Comparison of ENCODE assay signal across 8 cellular contexts in the genomic region with DNA sequence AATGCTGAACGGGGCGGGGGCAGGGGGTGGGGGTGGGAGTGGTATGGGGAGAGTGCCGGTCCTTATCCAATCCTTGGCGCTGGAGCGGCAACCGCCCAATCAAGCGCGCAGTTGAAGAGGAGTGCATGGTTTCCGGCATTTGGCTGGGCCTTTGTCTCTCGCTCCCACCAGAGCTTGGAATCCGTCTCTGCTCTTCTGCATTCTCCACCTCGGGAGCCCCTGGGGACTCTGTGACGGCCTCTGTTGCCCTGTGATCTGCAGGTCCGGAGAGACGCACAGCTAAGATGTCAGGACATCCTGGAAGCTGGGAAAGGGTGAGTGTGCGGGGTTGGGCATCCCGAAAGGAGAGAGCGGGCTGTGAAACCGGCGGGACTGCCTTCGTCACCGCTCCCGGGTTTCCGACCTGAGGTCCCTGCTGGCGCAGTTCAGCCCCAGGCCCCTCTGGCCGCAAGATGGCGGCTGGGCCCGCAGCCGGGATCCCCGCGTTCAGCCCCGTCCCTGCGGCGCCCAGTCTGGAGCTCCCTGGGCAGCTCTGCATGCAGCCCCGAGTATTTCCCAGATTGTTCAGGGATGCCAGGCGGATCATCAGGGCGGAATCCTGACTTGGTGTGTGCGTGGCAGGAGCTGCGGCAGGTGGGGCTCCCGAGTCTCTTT. TPM values are rescaled to one million over a fixed set of nuclear protein-coding genes. Genes with fewer than 3 reads are reported as not detected.
DNase-seq lines count a peak whose midpoint lies in the region; ATAC-seq, FAIRE-seq and TF ChIP-seq lines count a peak whose summit lies in the region.

No MANE protein-coding gene starts in this region.

- peak overlapping the region; percentile 96 for H4K5ac ChIP-seq in H1 (ENCODE audit: insufficient read length, low read depth, low read length)
- no peak overlapping the region for H4K5ac ChIP-seq in mesendoderm (ENCODE audit: low read length)

- H3K23me2 ChIP-seq in H1 (ENCODE audit: low read depth, low read length) = peaks cover 1% of the 10 kb centered on the region; the same call in 1 of the 2 replicates

- no peak overlapping the region for H2BK20ac ChIP-seq in H1 (ENCODE audit: low read length)

- H3K23ac ChIP-seq in H1 (ENCODE audit: insufficient read length) (no peak overlapping the region), mesendoderm (ENCODE audit: low read length) (peak overlapping the region; percentile 37)

- H3K4me3 ChIP-seq in H1 (ENCODE audit: extremely low read depth in 1 of 4, insufficient read depth in 2 of 4, low read depth in 3 of 4, low read length in 4 of 4) (peak overlapping the region; percentile 82 to 95 (median 88)), mesendoderm (ENCODE audit: low read length) (peak overlapping the region; percentile 87)

- H3K79me2 ChIP-seq in H1 (ENCODE audit: control insufficient read depth in 1 of 2, insufficient read depth in 2 of 2, low read length in 2 of 2) = peaks cover 10 to 48% of the 10 kb centered on the region in 2 experiments
- H3K79me2 ChIP-seq in mesendoderm (ENCODE audit: control insufficient read depth, insufficient read depth, low read length) = peaks cover 38% of the 10 kb centered on the region

- H4K8ac ChIP-seq in H1 (ENCODE audit: extremely low read depth, insufficient read depth, low read length) (peak overlapping the region; percentile 99; the same call in 1 of the 2 replicates), mesendoderm (ENCODE audit: low read depth, low read length) (peak overlapping the region; percentile 82)

- peak overlapping the region; percentile 99 for H3K18ac ChIP-seq in H1 (ENCODE audit: extremely low read depth, low read length)
- peak overlapping the region; percentile 16 for H3K18ac ChIP-seq in mesendoderm (ENCODE audit: low read length)

- peak overlapping the region; percentile 60 for H2BK12ac ChIP-seq in H1 (ENCODE audit: low read depth, low read length)

- peaks cover 0 to 2% (median 0%) of the 10 kb centered on the region in 3 donors for H3K27me3 Mint-ChIP-seq in CD14-positive monocyte (ENCODE audit: low read depth in 3 of 3)

- H3K36me3 ChIP-seq in H1 (ENCODE audit: control insufficient read depth in 2 of 4, insufficient read depth in 4 of 4, low read length in 3 of 4) = peaks cover 0 to 12% (median 7%) of the 10 kb centered on the region in 4 experiments; a peak in 6 of 8 replicates
- peaks cover 2% of the 10 kb centered on the region for H3K36me3 ChIP-seq in mesendoderm (ENCODE audit: control insufficient read depth, insufficient read depth, low read length)

- CTCF ChIA-PET in H1 (lab: Charles Lee; ENCODE audit: partially characterized antibody) = interaction anchor here (1.4 kb wide), 1 partner anchor 9 kb away, joined by 4 read pairs; no protein-coding TSS in a partner anchor

- H3K4ac ChIP-seq in H1 (replicated peaks; ENCODE audit: insufficient read length, low read depth, low read length) (peak overlapping the region; percentile 78), mesendoderm (ENCODE audit: low read depth, low read length) (no peak overlapping the region)

- peak; percentile 82 to 92 for TF ChIP-seq POLR2A in H1 (IDR thresholded peaks at IDR 0.05; ENCODE audit: control extremely low read depth in 1 of 2, low read depth in 2 of 2, low read length in 2 of 2)

- no peak for TF ChIP-seq CTCF in CD14-positive monocyte (IDR thresholded peaks at IDR 0.05)
- TF ChIP-seq CTCF in H1 (IDR thresholded peaks at IDR 0.05; ENCODE audit: control extremely low read depth in 1 of 3, insufficient read depth in 1 of 3, low read depth in 1 of 3, low read length in 3 of 3) = no peak

- H3K9ac ChIP-seq in H1 (replicated peaks in 1 of 4; ENCODE audit: extremely low read depth in 1 of 4, low read depth in 3 of 4, low read length in 3 of 4) = peak overlapping the region; percentile 85 to 99 (median 96)
- H3K9ac ChIP-seq in mesendoderm (ENCODE audit: low read length) = peak overlapping the region; percentile 70

- WGBS in H1 (ENCODE audit: extremely low coverage in 1 of 2, insufficient coverage in 1 of 2, insufficient read length in 1 of 2, insufficient replicate concordance in 2 of 2, low coverage in 1 of 2, low lambda C conversion rate in 2 of 2, missing lambda C conversion rate in 1 of 2), 2 experiments = 0% methylated on average over 28 of the region's 40 CpGs; no CpG with 5 or more reads in 1 of the 2 experiments
- no CpG with 5 or more reads among the region's 40 CpGs for WGBS in mesendoderm (ENCODE audit: extremely low coverage, insufficient coverage, low lambda C conversion rate)

- DNase-seq in CD14-positive monocyte (ENCODE audit: low spot score) (peak; percentile 73), NCI-H82 (lab: John Stamatoyannopoulos, UW) (peak; percentile 99), H1 (ENCODE audit: low read depth in 1 of 2, low spot score in 2 of 2) (peak; percentile 70 to 84), mesendoderm (peak; percentile 98)
- DNase-seq in activated CD8-positive, alpha-beta memory T cell treated with anti-CD3 and anti-CD28 coated beads for 48 hours (ENCODE audit: low read depth in 2 of 3, low spot score in 2 of 3) = peak; percentile 39 to 60 (median 51)
- DNase-seq in stimulated activated CD8-positive, alpha-beta memory T cell treated with anti-CD3 and anti-CD28 coated beads, Interleukin-12 subunit alpha, Interleukin-12 subunit beta, amount 100 ng/mL, for 4 hours (ENCODE audit: low read depth) = peak; percentile 59

- H3K27me3 ChIP-seq in H1 (replicated peaks in 1 of 4; ENCODE audit: control insufficient read depth in 3 of 4, extremely low read depth in 1 of 4, insufficient read depth in 3 of 4, low read length in 3 of 4) (no peaks in the 10 kb centered on the region), mesendoderm (ENCODE audit: insufficient read depth, low read length, poor library complexity) (no peaks in the 10 kb centered on the region)

- ATAC-seq in GM19372 (IDR thresholded peaks at IDR 0.05; ENCODE audit: low read depth, unreplicated experiment) (peak; percentile 82), HG03521 (IDR thresholded peaks at IDR 0.05; ENCODE audit: unreplicated experiment) (peak; percentile 92)

- no peaks in the 10 kb centered on the region for H3K9me3 ChIP-seq in H1 (ENCODE audit: insufficient read depth in 2 of 2, low read depth in 1 of 2, low read length in 1 of 2)

- H3K14ac ChIP-seq in H1 (ENCODE audit: insufficient read length) = no peak overlapping the region

- peak overlapping the region; percentile 100 for H3K4me3 Mint-ChIP-seq in CD14-positive monocyte

- H3K36me3 Mint-ChIP-seq in CD14-positive monocyte = peaks cover 14 to 19% of the 10 kb centered on the region in 2 donors

- H3K4me1 Mint-ChIP-seq in CD14-positive monocyte = peaks cover 38% of the 10 kb centered on the region

- H4K91ac ChIP-seq in H1 (replicated peaks; ENCODE audit: insufficient read length, low read length) = peak overlapping the region; percentile 54

- POLR2A ChIA-PET in H1 (lab: Charles Lee; ENCODE audit: partially characterized antibody) = interaction anchor here (0.6 to 2.8 kb wide), 26 partner anchors 10 to 1445 kb away, joined by 3 to 29 read pairs (median 4); partner anchors contain the start of genes ZNF254, ZNF675, ZNF681 and ZNF726

- H3K4me1 ChIP-seq in H1 (replicated peaks in 1 of 4; ENCODE audit: control insufficient read depth in 3 of 4, insufficient read depth in 4 of 4, low read length in 3 of 4) (no peaks in the 10 kb centered on the region; a peak in 1 of 7 replicates), mesendoderm (ENCODE audit: control insufficient read depth, low read depth, low read length) (no peaks in the 10 kb centered on the region)

- H3K27ac ChIP-seq in H1 (ENCODE audit: low read depth, low read length) (peak overlapping the region; percentile 98), mesendoderm (ENCODE audit: low read depth, low read length) (peak overlapping the region; percentile 89)

- H2BK15ac ChIP-seq in H1 (ENCODE audit: low read length) = no peak overlapping the region; the same call in 1 of the 2 replicates
- H2BK15ac ChIP-seq in mesendoderm (replicated peaks; ENCODE audit: low read depth) = no peak overlapping the region

- peak overlapping the region; percentile 76 to 81 for H3K4me2 ChIP-seq in H1 (ENCODE audit: insufficient read depth in 1 of 2, low read depth in 2 of 2, low read length in 2 of 2)
- peak overlapping the region; percentile 1 for H3K4me2 ChIP-seq in mesendoderm (ENCODE audit: low read length)

- H3K79me1 ChIP-seq in H1 (ENCODE audit: low read depth, low read length) = peaks cover 6% of the 10 kb centered on the region
- H3K79me1 ChIP-seq in mesendoderm (ENCODE audit: low read length) = peaks cover 8% of the 10 kb centered on the region

- H2AK5ac ChIP-seq in H1 (ENCODE audit: low read depth, low read length) (no peak overlapping the region; the same call in 1 of the 2 replicates), mesendoderm (ENCODE audit: low read length) (no peak overlapping the region)

- no peak for TF ChIP-seq RAD21 in H1 (IDR thresholded peaks at IDR 0.05 in 1 of 2, conservative IDR thresholded peaks at IDR 0.05 in 1 of 2; ENCODE audit: low read depth in 2 of 2, low read length in 2 of 2)

- TF ChIP-seq EP300 in H1 (IDR thresholded peaks at IDR 0.05; ENCODE audit: borderline replicate concordance in 1 of 2, low read depth in 2 of 2, low read length in 2 of 2) = no peak

- H4K20me1 ChIP-seq in H1 (replicated peaks in 1 of 2; ENCODE audit: control insufficient read depth in 1 of 2, insufficient read depth in 2 of 2, low read length in 2 of 2) = peaks cover under 1 to 7% of the 10 kb centered on the region in 2 experiments

- H2BK5ac ChIP-seq in H1 (ENCODE audit: low read depth, low read length) (peak overlapping the region; percentile 98), mesendoderm (ENCODE audit: low read length) (peak overlapping the region; percentile 55)

- H2AFZ ChIP-seq in H1 (ENCODE audit: low read length) = peak overlapping the region; percentile 83; the same call in 1 of the 2 replicates

- intact Hi-C loops in CD14-positive monocyte (cut with micrococcal nuclease) = loop anchor here in 1 of 2 donors (10.0 kb wide), 2 partner anchors 51 to 119 kb away; partner anchors contain the start of genes ZNF254 and ZNF726

- peaks cover 0 to 5% (median 0%) of the 10 kb centered on the region in 7 donors for H3K9me3 Mint-ChIP-seq in CD14-positive monocyte

- H3K56ac ChIP-seq in H1 (replicated peaks; ENCODE audit: insufficient read length, low read depth, low read length) (peak overlapping the region; percentile 86), mesendoderm (ENCODE audit: low read length) (peak overlapping the region; percentile 90)

- H2BK120ac ChIP-seq in H1 (replicated peaks; ENCODE audit: low read depth, low read length) (no peak overlapping the region), mesendoderm (ENCODE audit: low read depth, low read length) (no peak overlapping the region)

- no peak for FAIRE-seq in H1 (lab: Jason Lieb, UNC)

- peak overlapping the region; percentile 93 to 99 (median 98) for H3K27ac Mint-ChIP-seq in CD14-positive monocyte

RNA-seq across cellular contexts. Expression of gene ZNF254, which starts 53.6 kb away (rescaled TPM):
- polyA plus RNA-seq in CD14-positive monocyte (1 to 10 TPM; 1.4 to 1.7 TPM), H1 (2011; rRNA removed) (3.2 and 4.4 TPM in 2 replicates)
- total RNA-seq in H1 (2021; fragmentation: NEBNext Ultra II Directional; extraction: Animal tissue kit (Norgen Biotek cat#: 25700)) = 21.7 and 22.0 TPM in 2 replicates
- 6.4 TPM for polyA plus RNA-seq in H1 (2011; cell fraction: cytosol; rRNA removed)
- polyA plus RNA-seq in H1 (2011; cell fraction: nucleus; rRNA removed) = 8.2 TPM
- 6.6 to 11.9 TPM (median 7.6 TPM) in 4 replicates for polyA plus RNA-seq in H1 (2012, experiment 1 of 2)
- 1.9 TPM for polyA plus RNA-seq in H1 (2012, experiment 2 of 2)
- 23.4 TPM for polyA plus RNA-seq in H1 (2013, experiment 1 of 2)
- 20.1 TPM for polyA plus RNA-seq in H1 (2013, experiment 2 of 2)
- 21.2 and 23.1 TPM in 2 replicates for polyA minus RNA-seq in H1 (2011; rRNA and poly(A)+ RNA removed)
- polyA minus RNA-seq in H1 (2011; cell fraction: cytosol; rRNA and poly(A)+ RNA removed) = 20.6 TPM
- 47.9 TPM for polyA minus RNA-seq in H1 (2011; cell fraction: nucleus; rRNA and poly(A)+ RNA removed)
- polyA plus RNA-seq in mesendoderm (2013, experiment 1 of 2) = 20.2 TPM
- 19.5 TPM for polyA plus RNA-seq in mesendoderm (2013, experiment 2 of 2)

Comparison
In these comparisons a context has a peak if more than half of its experiments do, and no peak if none do; other contexts are left out.
1. Peak in every context shown above with its lines: DNase-seq, ATAC-seq, H3K4me3 ChIP-seq and H3K27ac ChIP-seq.